Comparison of ENCODE assay signal across 17 cellular contexts in the genomic region with DNA sequence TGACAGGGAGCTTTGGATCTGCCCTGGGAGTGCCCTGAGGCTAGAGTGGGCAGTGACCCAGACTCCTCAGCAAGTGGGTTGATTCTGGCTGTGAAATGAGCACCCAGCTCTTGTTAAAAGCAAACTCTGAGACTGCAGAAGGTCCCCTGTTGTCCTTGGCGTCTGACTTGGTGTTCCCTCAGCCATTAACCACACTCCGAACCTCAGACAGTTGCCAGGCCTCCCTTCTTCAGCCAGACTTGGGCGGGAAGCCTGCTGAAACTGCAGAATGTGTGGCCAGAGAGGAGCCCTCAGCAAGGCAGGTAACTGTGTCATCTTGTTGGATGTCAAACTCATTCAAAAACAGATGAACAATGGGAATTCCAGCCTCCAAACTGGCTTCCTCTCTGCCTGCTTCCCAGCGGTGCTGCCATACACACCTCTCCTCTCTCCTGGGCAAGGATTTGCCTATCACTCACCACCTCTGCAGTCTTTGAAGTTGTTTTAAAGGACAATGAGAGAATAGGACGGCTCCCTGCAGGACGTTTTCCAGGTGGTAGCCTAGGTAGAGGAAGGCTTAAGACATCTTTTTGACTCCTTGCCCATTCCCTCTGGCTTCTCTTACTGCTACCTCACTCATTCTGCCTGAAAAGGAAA.
"Had no signal": no experiment of that assay in that cellular context is flagged by ENCODE, and none has a peak within 500 bp of the region (broad histone marks: within the 10 kb centered on the region; RNA-seq: fewer than 3 reads in every experiment).

No MANE protein-coding gene starts in this region.

- H3K36me3 ChIP-seq: brain microvascular endothelial cell had no signal

- FAIRE-seq: frontal cortex, islet of Langerhans had no signal

- ATAC-seq: activated CD8-positive, alpha-beta memory T cell treated with anti-CD3 and anti-CD28 coated beads, Interleukin-2, amount 10 ng/mL, durations not matched to agents 7 days and 5 days; left colon had no signal

- DNase-seq: activated CD4-positive, alpha-beta memory T cell treated with anti-CD3 and anti-CD28 coated beads, Interleukin-2, amount 10 ng/mL, durations not matched to agents 7 days and 5 days; activated CD4-positive, alpha-beta T cell treated with anti-CD3 and anti-CD28 coated beads for 48 hours; activated CD4-positive, CD25-positive, alpha-beta regulatory T cell; activated CD8-positive, alpha-beta memory T cell treated with anti-CD3 and anti-CD28 coated beads, Interleukin-2, amount 10 ng/mL, durations not matched to agents 7 days and 5 days; activated naive CD8-positive, alpha-beta T cell treated with anti-CD3 and anti-CD28 coated beads for 36 hours; brain microvascular endothelial cell; cerebellar nuclear complex; cortex of kidney; head of caudate nucleus; left colon; occipital lobe; posterior cingulate gyrus; stimulated activated naive CD4-positive, alpha-beta T cell; T-helper 1 cell; T-helper 9 cell had no signal

- H3K27ac ChIP-seq: brain microvascular endothelial cell had no signal

- H3K27me3 ChIP-seq: brain microvascular endothelial cell had no signal
